ENCODE assay signal across 8 cellular contexts in the genomic region with DNA sequence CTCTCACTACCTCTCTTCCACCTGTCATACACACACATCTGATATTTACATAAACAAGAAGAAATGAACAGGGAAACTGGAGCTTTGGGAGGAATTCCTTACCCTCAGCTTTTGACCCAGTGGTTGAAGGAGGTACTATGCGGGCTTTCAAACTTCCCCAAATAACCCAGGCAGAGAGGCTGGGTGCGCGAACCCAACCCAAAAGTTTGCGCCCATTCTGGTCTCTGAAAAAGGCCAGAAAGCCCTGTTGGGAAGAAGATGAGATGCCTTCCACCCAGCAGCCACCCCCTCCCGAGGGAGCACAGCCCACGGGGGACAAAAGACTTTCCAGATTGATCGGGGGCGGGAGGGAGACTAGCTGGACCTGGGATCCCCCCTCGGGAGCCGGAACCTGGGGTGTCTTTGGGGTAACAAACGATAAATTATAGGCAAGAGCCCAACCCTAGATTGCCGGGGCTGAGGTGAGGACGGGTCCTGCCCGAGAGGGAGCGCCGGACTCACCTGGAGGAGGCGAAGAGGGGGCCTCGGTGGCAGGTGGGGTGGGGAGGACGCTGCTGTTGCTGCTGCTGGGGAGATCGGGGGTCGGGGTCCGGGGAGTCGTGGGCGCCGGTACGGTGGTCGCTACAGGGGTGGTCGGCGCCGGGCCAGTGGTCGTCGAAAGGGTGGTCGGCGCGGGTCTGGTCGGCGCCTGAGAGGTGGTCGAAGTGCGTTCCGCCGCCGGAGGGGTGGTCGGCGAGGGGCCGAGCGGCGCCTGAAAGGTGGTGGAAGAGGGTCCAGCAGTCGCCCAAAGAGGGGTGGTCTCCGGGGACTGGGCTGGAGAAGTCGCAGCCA. TPM values are rescaled to one million over a fixed set of nuclear protein-coding genes. Genes with fewer than 3 reads are reported as not detected.
A peak's percentile ranks its signal among the peaks of the same experiment; 100 is the strongest.
DNase-seq lines count a peak whose midpoint lies in the region; ATAC-seq, FAIRE-seq and TF ChIP-seq lines count a peak whose summit lies in the region.

No MANE protein-coding gene starts in this region.

- no peak for TF ChIP-seq POLR2A in gastroesophageal sphincter (IDR thresholded peaks at IDR 0.05)

- H3K9me3 Mint-ChIP-seq in CD4-positive, alpha-beta T cell: no peaks in the 10 kb centered on the region
- no peaks in the 10 kb centered on the region for H3K9me3 Mint-ChIP-seq in activated T-cell treated with anti-CD3 and anti-CD28 coated beads, Interleukin-2, amount 50 U/mL, for 4 hours

- H3K27me3 Mint-ChIP-seq in CD4-positive, alpha-beta T cell: no peaks in the 10 kb centered on the region
- no peaks in the 10 kb centered on the region for H3K27me3 Mint-ChIP-seq in activated T-cell treated with anti-CD3 and anti-CD28 coated beads, Interleukin-2, amount 50 U/mL, for 4 hours (ENCODE audit: low read depth)

- 0% methylated on average over 2 to 25 of the region's 50 CpGs for WGBS in gastroesophageal sphincter (ENCODE audit: low coverage in 1 of 2), 2 donors
- WGBS in pancreas, 2 donors: 1% methylated on average over 37 to 50 of the region's 50 CpGs

- no peak for TF ChIP-seq EP300 in gastroesophageal sphincter (IDR thresholded peaks at IDR 0.05)

- CTCF ChIA-PET in CD4-positive, alpha-beta T cell (lab: Charles Lee): no interaction called here

- no peak for FAIRE-seq in pancreas (lab: Jason Lieb, UNC)

- H3K27ac ChIP-seq in CD4-positive, alpha-beta T cell (ENCODE audit: low read depth, low read length): peak overlapping the region; percentile 34
- H3K27ac ChIP-seq in KOPT-K1 (ENCODE audit: low read depth, low read length, poor library complexity, severe bottlenecking) (peak overlapping the region; percentile 79), gastroesophageal sphincter (peak overlapping the region; percentile 9 to 88 (median 84)), pancreas (peak overlapping the region; percentile 13 to 89 (median 64))

- POLR2A ChIA-PET in CD4-positive, alpha-beta T cell (lab: Charles Lee): no interaction called here

- intact Hi-C loops in CD4-positive, alpha-beta T cell (cut with DNase I, micrococcal nuclease): loop anchor here (1.0 to 10.0 kb wide), 6 partner anchors 79 to 489 kb away; partner anchors contain the start of genes FBXW2 (in 1 of the 2), PSMD5 (in 1 of the 2) and RAB14 (in 1 of the 2)
- intact Hi-C loops in pancreas (cut with DNase I): no loop called here

- H3K4me3 ChIP-seq in gastroesophageal sphincter (peak overlapping the region; percentile 62 to 94), pancreas (peak overlapping the region; percentile 58 to 80 (median 77))

- H3K36me3 Mint-ChIP-seq in CD4-positive, alpha-beta T cell (ENCODE audit: low read depth): no peaks in the 10 kb centered on the region
- no peaks in the 10 kb centered on the region for H3K36me3 Mint-ChIP-seq in activated T-cell treated with anti-CD3 and anti-CD28 coated beads, Interleukin-2, amount 50 U/mL, for 4 hours (ENCODE audit: insufficient read depth)

- peak overlapping the region; percentile 90 for H3K4me3 Mint-ChIP-seq in CD4-positive, alpha-beta T cell
- peak overlapping the region; percentile 91 for H3K4me3 Mint-ChIP-seq in activated T-cell treated with anti-CD3 and anti-CD28 coated beads, Interleukin-2, amount 50 U/mL, for 4 hours

- no peak for TF ChIP-seq CTCF in CD4-positive, alpha-beta T cell (IDR thresholded peaks at IDR 0.05)
- TF ChIP-seq CTCF in gastroesophageal sphincter (IDR thresholded peaks at IDR 0.05) (peak in 2 of 4 experiments; percentile 47 to 49), pancreas (IDR thresholded peaks at IDR 0.05) (peak in 1 of 4 donors; percentile 7)

- no peak for ATAC-seq in CD4-positive, alpha-beta T cell (ENCODE audit: poor library complexity)
- ATAC-seq in activated T-cell treated with anti-CD3 and anti-CD28 coated beads, Interleukin-2, amount 50 U/mL, for 4 hours: no peak
- no peak for ATAC-seq in gastroesophageal sphincter
- ATAC-seq in pancreas: peak in 2 of 4 donors; percentile 12 to 17
- ATAC-seq in HG03432 (IDR thresholded peaks at IDR 0.05; ENCODE audit: unreplicated experiment): no peak
- no peak for ATAC-seq in HG02642 (IDR thresholded peaks at IDR 0.05; ENCODE audit: poor library complexity, unreplicated experiment)

- H3K4me1 ChIP-seq in gastroesophageal sphincter (peaks cover 0 to 65% (median 3%) of the 10 kb centered on the region in 3 donors), pancreas (peaks cover 5 to 23% (median 13%) of the 10 kb centered on the region in 3 donors)

- H3K36me3 ChIP-seq in KOPT-K1 (ENCODE audit: insufficient read depth, low read length): no peaks in the 10 kb centered on the region
- no peaks in the 10 kb centered on the region for H3K36me3 ChIP-seq in gastroesophageal sphincter
- no peaks in the 10 kb centered on the region for H3K36me3 ChIP-seq in pancreas

- no peaks in the 10 kb centered on the region for H3K27me3 ChIP-seq in CD4-positive, alpha-beta T cell (ENCODE audit: control insufficient read depth, insufficient read depth, low read length)
- H3K27me3 ChIP-seq in gastroesophageal sphincter (no peaks in the 10 kb centered on the region), pancreas (no peaks in the 10 kb centered on the region)

- peak in 5 of 10 experiments; percentile 3 to 17 (median 9) for DNase-seq in CD4-positive, alpha-beta T cell
- no peak for DNase-seq in activated T-cell treated with anti-CD3 and anti-CD28 coated beads, Interleukin-2, amount 50 U/mL, for 4 hours
- DNase-seq in pancreas (peak; percentile 30 to 81 (median 52)), HK-2 (ENCODE audit: unreplicated experiment) (no peak)

- H3K27ac Mint-ChIP-seq in CD4-positive, alpha-beta T cell: peak overlapping the region; percentile 79

- no peaks in the 10 kb centered on the region for H3K9me3 ChIP-seq in CD4-positive, alpha-beta T cell (ENCODE audit: control insufficient read depth, low read length)
- H3K9me3 ChIP-seq in KOPT-K1 (ENCODE audit: insufficient read depth, low read length, poor library complexity, severe bottlenecking) (no peaks in the 10 kb centered on the region), gastroesophageal sphincter (no peaks in the 10 kb centered on the region), pancreas (no peaks in the 10 kb centered on the region)

- H3K4me1 Mint-ChIP-seq in CD4-positive, alpha-beta T cell (ENCODE audit: low read depth): peaks cover 39% of the 10 kb centered on the region
- H3K4me1 Mint-ChIP-seq in activated T-cell treated with anti-CD3 and anti-CD28 coated beads, Interleukin-2, amount 50 U/mL, for 4 hours (ENCODE audit: low read depth): peaks cover 41% of the 10 kb centered on the region

RNA-seq across cellular contexts. Expression of gene MEGF9, which starts 0.8 kb away (rescaled TPM):
- 1 to 10 TPM; 4.0 to 4.5 TPM for total RNA-seq in CD4-positive, alpha-beta T cell
- 1 to 10 TPM; 3.1 to 4.2 (median 3.4) TPM for total RNA-seq in activated T-cell treated with anti-CD3 and anti-CD28 coated beads, Interleukin-2, amount 50 U/mL, for 4 hours
- total RNA-seq in gastroesophageal sphincter (10 to 100 TPM; 19.7 to 24.7 (median 21.5) TPM), pancreas (10 to 100 TPM in 1 of 6 donors, 1 to 10 TPM in 5; 3.0 to 11.0 (median 5.0) TPM)
- 1 to 10 TPM; 1.7 to 5.4 TPM for polyA plus RNA-seq in pancreas

Comparison
In these comparisons a context has a peak if more than half of its experiments do, and no peak if none do; other contexts are left out.
1. DNase-seq: peak in pancreas (6 of 6); none in activated T-cell treated with anti-CD3 and anti-CD28 coated beads, Interleukin-2, amount 50 U/mL, for 4 hours (single experiment) and HK-2 (single experiment).
2. intact Hi-C loops: an anchor here in CD4-positive, alpha-beta T cell (1.0 to 10.0 kb wide); none called in pancreas.
3. Peak in every context shown above with its lines, with median percentiles within 50 percentile points of each other: H3K27ac ChIP-seq.